12 cellular contexts compared by ENCODE assay signal in the genomic region with DNA sequence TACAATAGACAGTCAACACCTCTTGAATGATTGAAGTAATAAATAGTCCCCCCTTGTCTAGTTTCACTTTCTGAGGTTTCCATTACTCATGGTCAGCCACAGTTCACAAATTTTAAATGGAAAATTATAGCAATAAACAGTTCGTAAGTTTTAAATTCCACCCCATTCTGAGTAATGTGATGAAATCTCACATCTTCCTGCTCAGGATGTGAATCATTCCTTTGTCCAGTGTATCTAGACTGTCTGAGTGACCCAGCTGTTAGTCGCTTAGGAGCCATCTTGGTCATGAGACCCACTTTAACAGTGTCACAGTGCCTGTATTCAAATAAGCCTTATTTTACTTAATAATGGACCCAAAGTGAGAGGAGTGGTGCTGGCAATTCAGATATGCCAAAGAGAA.
DNase-seq lines count a peak whose midpoint lies in the region; ATAC-seq and TF ChIP-seq lines count a peak whose summit lies in the region.
"Had no signal": no experiment of that assay in that cellular context is flagged by ENCODE, and none has a peak within 500 bp of the region (broad histone marks: within the 10 kb centered on the region; RNA-seq: fewer than 3 reads in every experiment).

No MANE protein-coding gene starts in this region.

- no peaks in the 10 kb centered on the region for H3K27me3 Mint-ChIP-seq in nephron progenitor cell (ENCODE audit: low read depth, poor library complexity)
- H3K27me3 Mint-ChIP-seq: activated CD4-positive, alpha-beta T cell treated with anti-CD3 and anti-CD28 coated beads for 36 hours; activated naive CD4-positive, alpha-beta T cell treated with anti-CD3 and anti-CD28 coated beads, Interleukin-2, amount 10 ng/mL, durations not matched to agents 7 days and 5 days had no signal

- H3K9me3 Mint-ChIP-seq in nephron progenitor cell = no peaks in the 10 kb centered on the region
- H3K9me3 Mint-ChIP-seq: activated naive CD4-positive, alpha-beta T cell treated with anti-CD3 and anti-CD28 coated beads, Interleukin-2, amount 10 ng/mL, durations not matched to agents 7 days and 5 days had no signal

- no peaks in the 10 kb centered on the region for H3K36me3 Mint-ChIP-seq in nephron progenitor cell (ENCODE audit: low read depth)
- H3K36me3 Mint-ChIP-seq: activated naive CD4-positive, alpha-beta T cell treated with anti-CD3 and anti-CD28 coated beads, Interleukin-2, amount 10 ng/mL, durations not matched to agents 7 days and 5 days had no signal

- H3K4me1 Mint-ChIP-seq in nephron progenitor cell = peaks cover 4% of the 10 kb centered on the region
- H3K4me1 Mint-ChIP-seq: activated CD4-positive, alpha-beta T cell treated with anti-CD3 and anti-CD28 coated beads for 36 hours; activated naive CD4-positive, alpha-beta T cell treated with anti-CD3 and anti-CD28 coated beads, Interleukin-2, amount 10 ng/mL, durations not matched to agents 7 days and 5 days; endodermal cell had no signal

- ATAC-seq in esophagus mucosa (peak; percentile 65), HG03045 (IDR thresholded peaks at IDR 0.05; ENCODE audit: unreplicated experiment) (no peak)
- ATAC-seq: activated CD4-positive, alpha-beta T cell treated with anti-CD3 and anti-CD28 coated beads for 36 hours had no signal

- H3K4me3 Mint-ChIP-seq in nephron progenitor cell = no peak overlapping the region
- H3K4me3 Mint-ChIP-seq: activated CD4-positive, alpha-beta T cell treated with anti-CD3 and anti-CD28 coated beads for 36 hours; activated naive CD4-positive, alpha-beta T cell treated with anti-CD3 and anti-CD28 coated beads, Interleukin-2, amount 10 ng/mL, durations not matched to agents 7 days and 5 days; endodermal cell had no signal

- H3K27ac Mint-ChIP-seq in nephron progenitor cell = no peak overlapping the region
- H3K27ac Mint-ChIP-seq: activated CD4-positive, alpha-beta T cell treated with anti-CD3 and anti-CD28 coated beads for 36 hours; activated naive CD4-positive, alpha-beta T cell treated with anti-CD3 and anti-CD28 coated beads, Interleukin-2, amount 10 ng/mL, durations not matched to agents 7 days and 5 days; endodermal cell had no signal

- no peak for TF ChIP-seq CTCF in nephron progenitor cell (IDR thresholded peaks at IDR 0.05)

- peak; percentile 66 for DNase-seq in GM03348 (ENCODE audit: low spot score)
- DNase-seq in RKO (ENCODE audit: low spot score) = peak; percentile 88
- peak; percentile 78 for DNase-seq in pulmonary artery endothelial cell (ENCODE audit: low read depth, low spot score)
- DNase-seq in nephron progenitor cell = no peak
- no peak for DNase-seq in stimulated activated CD4-positive, alpha-beta T cell treated with anti-CD3 and anti-CD28 coated beads, Interleukin-12 subunit alpha, Interleukin-12 subunit beta, amount 100 ng/mL, for 4 hours
- DNase-seq in NCI-H446 (lab: John Stamatoyannopoulos, UW) = no peak
- DNase-seq: activated CD4-positive, alpha-beta T cell treated with anti-CD3 and anti-CD28 coated beads for 36 hours; activated naive CD4-positive, alpha-beta T cell treated with anti-CD3 and anti-CD28 coated beads, Interleukin-2, amount 10 ng/mL, durations not matched to agents 7 days and 5 days; endodermal cell; upper lobe of left lung had no signal

Comparison
In these comparisons a context has a peak if more than half of its experiments do, and no peak if none do; other contexts are left out.
1. DNase-seq: peak in GM03348 (single experiment), RKO (single experiment) and pulmonary artery endothelial cell (single experiment); none in nephron progenitor cell (single experiment), stimulated activated CD4-positive, alpha-beta T cell treated with anti-CD3 and anti-CD28 coated beads, Interleukin-12 subunit alpha, Interleukin-12 subunit beta, amount 100 ng/mL, for 4 hours (single experiment) and NCI-H446 (0 of 2).